In the genomic region with DNA sequence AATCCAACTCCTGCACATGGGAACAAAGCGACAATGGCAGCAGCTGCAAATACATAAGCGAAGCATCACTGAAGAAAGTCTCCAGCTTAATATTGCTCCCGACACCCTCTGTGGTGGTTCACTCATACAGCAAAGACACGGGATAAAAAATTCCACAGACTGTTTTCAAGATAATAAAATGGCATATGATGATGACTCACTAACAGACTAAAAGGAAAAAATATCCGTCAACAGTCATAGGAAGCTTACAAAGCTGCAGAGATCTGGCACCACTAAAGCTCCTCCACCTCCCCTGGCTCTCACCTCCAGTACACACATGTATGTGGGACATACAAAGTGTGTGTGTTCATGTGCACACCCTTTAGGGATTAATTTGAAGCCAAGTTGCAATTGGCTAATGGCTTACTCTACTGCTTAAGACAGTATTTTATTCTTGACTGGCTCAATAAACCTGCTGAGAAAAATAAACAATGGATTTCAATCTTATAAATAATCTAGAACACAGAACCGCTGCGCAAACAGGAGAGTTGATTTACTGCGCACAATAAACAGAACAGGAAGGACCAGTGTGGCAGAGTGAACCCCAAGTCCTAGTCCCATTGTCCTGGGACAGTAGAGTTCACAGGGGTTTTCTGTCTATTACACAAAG, we compare ENCODE assay signal across 8 cellular contexts.
DNase-seq lines count a peak whose midpoint lies in the region; ATAC-seq, FAIRE-seq and TF ChIP-seq lines count a peak whose summit lies in the region.

No MANE protein-coding gene starts in this region.

- peak overlapping the region; percentile 98 for H3K27ac ChIP-seq in left ventricle myocardium inferior (replicated peaks)

- H3K4me3 ChIP-seq in left ventricle myocardium inferior: peak overlapping the region; percentile 11

- DNase-seq in H54 (ENCODE audit: insufficient read length, low spot score) (peak; percentile 38), astrocyte of the hippocampus (ENCODE audit: low read depth, low spot score) (peak; percentile 77), left ventricle myocardium inferior (no peak), smooth muscle cell of the brain vasculature (ENCODE audit: low read depth, low spot score) (peak; percentile 54), 8988T (no peak), NCI-H526 (lab: John Stamatoyannopoulos, UW) (no peak), amniotic stem cell (lab: John Stamatoyannopoulos, UW) (no peak)

- no peak for ATAC-seq in GM18517 (IDR thresholded peaks at IDR 0.05; ENCODE audit: unreplicated experiment)

- H3K9me3 ChIP-seq in left ventricle myocardium inferior (replicated peaks): no peaks in the 10 kb centered on the region

- H3K27me3 ChIP-seq in left ventricle myocardium inferior (ENCODE audit: low read depth): no peaks in the 10 kb centered on the region

- FAIRE-seq in H54 (lab: Jason Lieb, UNC): peak; percentile 93

- peaks cover 100% of the 10 kb centered on the region for H3K4me1 ChIP-seq in left ventricle myocardium inferior

- no peak for TF ChIP-seq CTCF in left ventricle myocardium inferior (IDR thresholded peaks at IDR 0.05; ENCODE audit: borderline replicate concordance)

- no peak for TF ChIP-seq POLR2A in H54 (IDR thresholded peaks at IDR 0.05; ENCODE audit: low read depth, low read length)

- H3K36me3 ChIP-seq in left ventricle myocardium inferior: peaks cover 26% of the 10 kb centered on the region

- intact Hi-C loops in left ventricle myocardium inferior (cut with micrococcal nuclease): no loop called here

Comparison
In these comparisons a context has a peak if more than half of its experiments do, and no peak if none do; other contexts are left out.
1. DNase-seq: peak in H54 (single experiment), astrocyte of the hippocampus (single experiment) and smooth muscle cell of the brain vasculature (single experiment); none in left ventricle myocardium inferior (single experiment), 8988T (single experiment), NCI-H526 (0 of 2) and amniotic stem cell (single experiment).